1 cellular context compared by ENCODE assay signal in genomic region chr7:149869867-149870266, GRCh38.
TF ChIP-seq lines count a peak whose summit lies in the region.

No MANE protein-coding gene starts in this region.

TF ChIP-seq in HepG2, 621 proteins besides CTCF, POLR2A, EP300 and RAD21:
- TF ChIP-seq ZNF17 (CRISPR knock-in tag; IDR thresholded peaks at IDR 0.05) (no peak), REPIN1 (CRISPR knock-in tag; IDR thresholded peaks at IDR 0.05; ENCODE audit: borderline replicate concordance, low read depth) (no peak), ZNF792 (CRISPR knock-in tag; IDR thresholded peaks at IDR 0.05) (no peak), ZNF850 (CRISPR knock-in tag; conservative IDR thresholded peaks at IDR 0.05) (no peak), RERE (CRISPR knock-in tag; IDR thresholded peaks at IDR 0.05; ENCODE audit: low read depth) (no peak), NFYC (CRISPR knock-in tag; IDR thresholded peaks at IDR 0.05) (no peak), ZNF317 (CRISPR knock-in tag; IDR thresholded peaks at IDR 0.05) (no peak), NRL (CRISPR knock-in tag; IDR thresholded peaks at IDR 0.05; ENCODE audit: borderline replicate concordance) (no peak), KDM5B (CRISPR knock-in tag; IDR thresholded peaks at IDR 0.05; ENCODE audit: borderline replicate concordance) (no peak), CEBPG (CRISPR knock-in tag; IDR thresholded peaks at IDR 0.05) (no peak), MEIS2 (CRISPR knock-in tag; IDR thresholded peaks at IDR 0.05) (no peak)
